8 cellular contexts compared by ENCODE assay signal in genomic region chr3:44478055-44478468, GRCh38.
A peak's percentile ranks its signal among the peaks of the same experiment; 100 is the strongest.
DNase-seq lines count a peak whose midpoint lies in the region; ATAC-seq and TF ChIP-seq lines count a peak whose summit lies in the region.

No MANE protein-coding gene starts in this region.

- DNase-seq in RWPE1 (ENCODE audit: low spot score) (no peak), fibroblast of pulmonary artery (ENCODE audit: low read depth) (no peak), skeletal muscle cell (ENCODE audit: low read depth) (no peak), NCI-H1048 (lab: John Stamatoyannopoulos, UW) (no peak), NCI-H446 (lab: John Stamatoyannopoulos, UW) (no peak), NK-92 (lab: John Stamatoyannopoulos, UW; ENCODE audit: unreplicated experiment) (no peak)
- DNase-seq in stimulated activated CD4-positive, alpha-beta T cell treated with anti-CD3 and anti-CD28 coated beads, Interleukin-1b, Interleukin-23, amount 100 ng/mL, for 48 hours = no peak

- H3K4me3 ChIP-seq in fibroblast of pulmonary artery (replicated peaks; ENCODE audit: low read depth, low read length) (peak overlapping the region; percentile 71), skeletal muscle cell (ENCODE audit: low read depth, low read length) (peak overlapping the region; percentile 61)

- peak overlapping the region; percentile 72 for H3K27ac ChIP-seq in RWPE1

- TF ChIP-seq CTCF in RWPE1 (conservative IDR thresholded peaks at IDR 0.05; ENCODE audit: low read depth) = no peak
- TF ChIP-seq CTCF in fibroblast of pulmonary artery (IDR thresholded peaks at IDR 0.05; ENCODE audit: low read length, missing control alignments) = no peak

- CTCF ChIA-PET in RWPE1 (lab: Yijun Ruan, JAX) = no interaction called here

- POLR2A ChIA-PET in RWPE1 (lab: Yijun Ruan, JAX; ENCODE audit: low non-redundant PET) = no interaction called here

- ATAC-seq in GM21528 (IDR thresholded peaks at IDR 0.05; ENCODE audit: low FRiP score, unreplicated experiment) = peak; percentile 12
